In genomic region chr7:134462337-134462925, GRCh38 we compare ENCODE assay signal across 14 cellular contexts. TPM values are rescaled to one million over a fixed set of nuclear protein-coding genes. Genes with fewer than 3 reads are reported as not detected.
DNase-seq lines count a peak whose midpoint lies in the region; ATAC-seq and TF ChIP-seq lines count a peak whose summit lies in the region.
"Had no signal": no experiment of that assay in that cellular context is flagged by ENCODE, and none has a peak within 500 bp of the region (broad histone marks: within the 10 kb centered on the region; RNA-seq: fewer than 3 reads in every experiment).

No MANE protein-coding gene starts in this region.

- H3K79me2 ChIP-seq in hepatocyte, result peaks cover 7% of the 10 kb centered on the region

- TF ChIP-seq CTCF in hepatocyte (IDR thresholded peaks at IDR 0.05; ENCODE audit: poor library complexity) (no peak), gastroesophageal sphincter (IDR thresholded peaks at IDR 0.05) (no peak)

- no peaks in the 10 kb centered on the region; the same call in 1 of the 2 replicates for H3K36me3 ChIP-seq in SJCRH30
- H3K36me3 ChIP-seq in hepatocyte (replicated peaks; ENCODE audit: insufficient read depth, low read depth), result no peaks in the 10 kb centered on the region
- no peaks in the 10 kb centered on the region for H3K36me3 ChIP-seq in gastroesophageal sphincter
- H3K36me3 ChIP-seq: neutrophil had no signal

- H3K9me3 ChIP-seq in SJCRH30 (replicated peaks) (peaks cover 18% of the 10 kb centered on the region), hepatocyte (ENCODE audit: low read depth) (no peaks in the 10 kb centered on the region), gastroesophageal sphincter (peaks cover 0 to 13% (median 0%) of the 10 kb centered on the region in 3 donors)
- H3K9me3 ChIP-seq: neutrophil had no signal

- H3K4me1 ChIP-seq in SJCRH30 (peaks cover 20% of the 10 kb centered on the region), hepatocyte (ENCODE audit: insufficient read depth) (no peaks in the 10 kb centered on the region), gastroesophageal sphincter (peaks cover 0 to 17% (median 0%) of the 10 kb centered on the region in 3 donors)

- H3K27ac ChIP-seq in SJCRH30 (peak overlapping the region; percentile 19; the same call in 1 of the 2 replicates), hepatocyte (no peak overlapping the region), gastroesophageal sphincter (no peak overlapping the region)
- H3K27ac ChIP-seq: neutrophil, skin epidermis had no signal

- no peaks in the 10 kb centered on the region for H4K20me1 ChIP-seq in hepatocyte (ENCODE audit: insufficient read depth, poor library complexity, severe bottlenecking)

- no peak overlapping the region for H2AFZ ChIP-seq in hepatocyte
- H2AFZ ChIP-seq: GM23338 had no signal

- TF ChIP-seq POLR2A in gastroesophageal sphincter (IDR thresholded peaks at IDR 0.05), result no peak

- TF ChIP-seq EP300 in gastroesophageal sphincter (IDR thresholded peaks at IDR 0.05), result no peak

- DNase-seq in GM04503 (ENCODE audit: low read depth) (peak; percentile 63), SJCRH30 (no peak), fibroblast of peridontal ligament (ENCODE audit: extremely low read depth) (peak; percentile 88), stromal cell of bone marrow (ENCODE audit: low read depth) (peak; percentile 64), hepatocyte (ENCODE audit: low spot score) (no peak), OCI-M1 (lab: John Stamatoyannopoulos, UW) (no peak)
- DNase-seq: activated naive CD8-positive, alpha-beta T cell treated with anti-CD3 and anti-CD28 coated beads, Interleukin-2, amount 50 U/mL, for 24 hours; effector memory CD8-positive, alpha-beta T cell; substantia nigra had no signal

- H3K27me3 ChIP-seq in SJCRH30 (no peaks in the 10 kb centered on the region), hepatocyte (no peaks in the 10 kb centered on the region), gastroesophageal sphincter (no peaks in the 10 kb centered on the region)

- ATAC-seq in gastroesophageal sphincter, result no peak
- ATAC-seq: activated naive CD8-positive, alpha-beta T cell treated with anti-CD3 and anti-CD28 coated beads, Interleukin-2, amount 50 U/mL, for 24 hours; effector memory CD8-positive, alpha-beta T cell; GM23338 had no signal

- WGBS in hepatocyte (ENCODE audit: low lambda C conversion rate, missing lambda C conversion rate), result 87% methylated on average over 5 of the region's 5 CpGs
- WGBS in gastroesophageal sphincter (ENCODE audit: low coverage in 1 of 2), 2 donors, result 68 to 87% methylated on average over 3 to 4 of the region's 5 CpGs

- H3K4me2 ChIP-seq in hepatocyte, result no peak overlapping the region
- H3K4me2 ChIP-seq: GM23338 had no signal

- H3K4me3 ChIP-seq in SJCRH30 (no peak overlapping the region), hepatocyte (no peak overlapping the region), gastroesophageal sphincter (no peak overlapping the region)
- H3K4me3 ChIP-seq: GM23338, lung, skin epidermis had no signal

- H3K9me2 ChIP-seq in hepatocyte (replicated peaks; ENCODE audit: insufficient read depth), result no peaks in the 10 kb centered on the region

RNA-seq across cellular contexts. Expression of gene AKR1B1, which starts 3.5 kb away (rescaled TPM):
- total RNA-seq in SJCRH30 (2014; rRNA removed; shearing (Covaris generic)), result 141 and 145 TPM in 2 replicates
- total RNA-seq in hepatocyte (129 and 146 TPM in 2 replicates), gastroesophageal sphincter (10 to 100 TPM; 34.1 to 55.2 (median 41.1) TPM)
- polyA plus RNA-seq in hepatocyte, result 342 and 373 TPM in 2 replicates

Comparison
In these comparisons a context has a peak if more than half of its experiments do, and no peak if none do; other contexts are left out.
1. DNase-seq: peak in GM04503 (single experiment), fibroblast of peridontal ligament (single experiment) and stromal cell of bone marrow (single experiment); none in SJCRH30 (0 of 2), hepatocyte (single experiment) and OCI-M1 (single experiment).